Comparison of ENCODE assay signal across 25 cellular contexts in the genomic region with DNA sequence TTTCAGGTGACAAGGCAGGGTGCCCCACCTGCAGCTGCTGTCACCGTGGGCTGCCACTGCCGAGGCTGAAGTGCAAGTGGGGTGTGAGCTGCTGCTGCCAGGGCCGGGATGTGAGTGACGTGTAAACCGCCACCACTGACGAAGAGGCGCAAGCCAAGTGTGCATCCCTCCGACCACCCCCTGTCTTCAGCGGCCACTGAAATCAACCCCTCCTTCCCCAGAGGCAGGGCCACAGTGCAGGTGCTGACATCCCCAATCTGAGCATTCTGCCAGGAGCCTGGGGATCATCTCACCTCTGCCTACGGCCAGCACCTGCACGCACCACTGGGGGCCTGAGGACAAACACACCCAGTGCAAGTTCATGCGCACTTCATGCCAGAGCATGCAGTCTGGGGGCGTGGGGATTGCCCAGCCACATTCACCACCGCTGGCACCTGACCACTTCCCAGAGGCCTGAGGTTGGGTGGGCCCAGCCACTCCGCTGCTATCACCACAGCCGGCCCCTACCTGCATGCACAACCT.
"Had no signal": no experiment of that assay in that cellular context is flagged by ENCODE, and none has a peak within 500 bp of the region (broad histone marks: within the 10 kb centered on the region; RNA-seq: fewer than 3 reads in every experiment).

No MANE protein-coding gene starts in this region.

- H3K4me3 ChIP-seq: adrenal gland, body of pancreas, colonic mucosa, gastroesophageal sphincter, hepatocyte, ovary, thoracic aorta, upper lobe of left lung had no signal

- H3K4me1 ChIP-seq: adrenal gland, body of pancreas, colonic mucosa, gastroesophageal sphincter, upper lobe of left lung had no signal

- H3K36me3 Mint-ChIP-seq: activated naive CD8-positive, alpha-beta T cell treated with anti-CD3 and anti-CD28 coated beads for 36 hours; naive thymus-derived CD8-positive, alpha-beta T cell had no signal

- H3K27me3 ChIP-seq: adrenal gland, body of pancreas, colonic mucosa, hepatocyte, neutrophil, ovary, upper lobe of left lung had no signal

- H3K4me2 ChIP-seq: hepatocyte had no signal

- H3K27ac ChIP-seq: adrenal gland, body of pancreas, colonic mucosa, gastroesophageal sphincter, hepatocyte, neutrophil, ovary, thoracic aorta, upper lobe of left lung had no signal

- ATAC-seq: activated CD4-positive, CD25-positive, alpha-beta regulatory T cell treated with anti-CD3 and anti-CD28 coated beads, Interleukin-2, amount 50 U/mL, for 24 hours; body of pancreas; gastroesophageal sphincter; left colon; naive thymus-derived CD8-positive, alpha-beta T cell; sciatic nerve had no signal

- H2AFZ ChIP-seq: hepatocyte had no signal

- DNase-seq: activated CD4-positive, alpha-beta memory T cell treated with anti-CD3 and anti-CD28 coated beads, Interleukin-2, amount 10 ng/mL, durations not matched to agents 7 days and 5 days; activated CD4-positive, alpha-beta T cell treated with anti-CD3 and anti-CD28 coated beads, Interleukin-2, amount 10 ng/mL, durations not matched to agents 24 days and 14 days; activated effector memory CD4-positive, alpha-beta T cell treated with Interleukin-2 at 50 U/mL for 16 hours; activated naive CD4-positive, alpha-beta T cell treated with anti-CD3 and anti-CD28 coated beads for 36 hours; activated naive CD8-positive, alpha-beta T cell treated with anti-CD3 and anti-CD28 coated beads for 36 hours; body of pancreas; colonic mucosa; left colon; midbrain; naive thymus-derived CD8-positive, alpha-beta T cell; ovary; small intestine; stimulated activated CD4-positive, alpha-beta T cell treated with anti-CD3 and anti-CD28 coated beads, Interleukin-1b, Interleukin-23, amount 100 ng/mL, for 48 hours; stimulated activated CD4-positive, alpha-beta T cell treated with anti-CD3 and anti-CD28 coated beads, Interleukin-4, amount 100 ng/mL, for 4 hours; stimulated activated CD8-positive, alpha-beta memory T cell treated with anti-CD3 and anti-CD28 coated beads, Interleukin-4, amount 100 ng/mL, for 48 hours; stimulated activated naive CD4-positive, alpha-beta T cell; upper lobe of left lung had no signal

- H3K4me3 Mint-ChIP-seq: activated CD4-positive, alpha-beta memory T cell treated with anti-CD3 and anti-CD28 coated beads, Interleukin-2, amount 10 ng/mL, durations not matched to agents 7 days and 5 days; activated CD4-positive, alpha-beta T cell treated with anti-CD3 and anti-CD28 coated beads, Interleukin-2, amount 10 ng/mL, durations not matched to agents 24 days and 14 days; activated naive CD4-positive, alpha-beta T cell treated with anti-CD3 and anti-CD28 coated beads for 36 hours; activated naive CD8-positive, alpha-beta T cell treated with anti-CD3 and anti-CD28 coated beads for 36 hours; naive thymus-derived CD8-positive, alpha-beta T cell had no signal

- H3K27ac Mint-ChIP-seq: activated CD4-positive, alpha-beta memory T cell treated with anti-CD3 and anti-CD28 coated beads, Interleukin-2, amount 10 ng/mL, durations not matched to agents 7 days and 5 days; activated CD4-positive, alpha-beta T cell treated with anti-CD3 and anti-CD28 coated beads, Interleukin-2, amount 10 ng/mL, durations not matched to agents 24 days and 14 days; activated naive CD4-positive, alpha-beta T cell treated with anti-CD3 and anti-CD28 coated beads for 36 hours; activated naive CD8-positive, alpha-beta T cell treated with anti-CD3 and anti-CD28 coated beads for 36 hours; naive thymus-derived CD8-positive, alpha-beta T cell; progenitor cell of endocrine pancreas had no signal

- H3K79me2 ChIP-seq: hepatocyte had no signal

- H3K4me1 Mint-ChIP-seq: activated CD4-positive, alpha-beta memory T cell treated with anti-CD3 and anti-CD28 coated beads, Interleukin-2, amount 10 ng/mL, durations not matched to agents 7 days and 5 days; activated CD4-positive, alpha-beta T cell treated with anti-CD3 and anti-CD28 coated beads, Interleukin-2, amount 10 ng/mL, durations not matched to agents 24 days and 14 days; activated naive CD8-positive, alpha-beta T cell treated with anti-CD3 and anti-CD28 coated beads for 36 hours; naive thymus-derived CD8-positive, alpha-beta T cell had no signal

- H3K27me3 Mint-ChIP-seq: activated CD4-positive, alpha-beta memory T cell treated with anti-CD3 and anti-CD28 coated beads, Interleukin-2, amount 10 ng/mL, durations not matched to agents 7 days and 5 days; activated CD4-positive, alpha-beta T cell treated with anti-CD3 and anti-CD28 coated beads, Interleukin-2, amount 10 ng/mL, durations not matched to agents 24 days and 14 days; activated naive CD8-positive, alpha-beta T cell treated with anti-CD3 and anti-CD28 coated beads for 36 hours had no signal

- H3K36me3 ChIP-seq: adrenal gland, colonic mucosa, gastroesophageal sphincter, neutrophil, ovary, thoracic aorta, upper lobe of left lung had no signal

- H3K9me3 ChIP-seq: adrenal gland, body of pancreas, colonic mucosa, gastroesophageal sphincter, neutrophil, ovary, thoracic aorta, upper lobe of left lung had no signal
